Comparison of ENCODE assay signal across 18 cellular contexts in genomic region chr2:98558852-98559530, GRCh38. TPM values are rescaled to one million over a fixed set of nuclear protein-coding genes. Genes with fewer than 3 reads are reported as not detected.
A peak's percentile ranks its signal among the peaks of the same experiment; 100 is the strongest.
DNase-seq lines count a peak whose midpoint lies in the region; ATAC-seq and TF ChIP-seq lines count a peak whose summit lies in the region.
"Had no signal": no experiment of that assay in that cellular context is flagged by ENCODE, and none has a peak within 500 bp of the region (broad histone marks: within the 10 kb centered on the region; RNA-seq: fewer than 3 reads in every experiment).

No MANE protein-coding gene starts in this region.

- H3K36me3 Mint-ChIP-seq in CD4-positive, CD25-positive, alpha-beta regulatory T cell: peaks cover 51% of the 10 kb centered on the region
- H3K36me3 Mint-ChIP-seq in natural killer cell treated with Interleukin-12 subunit alpha and Interleukin-12 subunit beta and Interleukin-15 and Interleukin-18, amount 100 ng/mL, for 72 hours: peaks cover 6% of the 10 kb centered on the region

- no peaks in the 10 kb centered on the region for H3K9me3 ChIP-seq in CD4-positive, CD25-positive, alpha-beta regulatory T cell (ENCODE audit: control insufficient read depth in 2 of 2, low read length in 2 of 2)
- H3K9me3 ChIP-seq in KOPT-K1 (ENCODE audit: insufficient read depth, low read length, poor library complexity, severe bottlenecking): no peaks in the 10 kb centered on the region
- H3K9me3 ChIP-seq: heart left ventricle, psoas muscle had no signal

- peaks cover 5 to 26% (median 10%) of the 10 kb centered on the region in 4 donors for H3K4me1 Mint-ChIP-seq in CD4-positive, CD25-positive, alpha-beta regulatory T cell
- peaks cover 39 to 46% of the 10 kb centered on the region in 2 donors for H3K4me1 Mint-ChIP-seq in natural killer cell treated with Interleukin-12 subunit alpha and Interleukin-12 subunit beta and Interleukin-15 and Interleukin-18, amount 100 ng/mL, for 72 hours (ENCODE audit: low read depth in 2 of 2)

- H3K27me3 ChIP-seq in CD4-positive, CD25-positive, alpha-beta regulatory T cell (ENCODE audit: control insufficient read depth, insufficient read depth, low read length): no peaks in the 10 kb centered on the region
- H3K27me3 ChIP-seq: heart left ventricle had no signal

- no peak for DNase-seq in CD4-positive, CD25-positive, alpha-beta regulatory T cell
- DNase-seq in coronary artery (ENCODE audit: low spot score) (no peak), cerebellum (ENCODE audit: low spot score) (no peak), NOMO-1 (lab: John Stamatoyannopoulos, UW; ENCODE audit: unreplicated experiment in 2 of 2) (no peak), NCI-H1417 (lab: John Stamatoyannopoulos, UW) (no peak), NCI-H2171 (lab: John Stamatoyannopoulos, UW) (no peak)
- peak; percentile 50 for DNase-seq in natural killer cell treated with Interleukin-12 subunit alpha and Interleukin-12 subunit beta and Interleukin-15 and Interleukin-18, amount 100 ng/mL, for 72 hours (ENCODE audit: low spot score)
- DNase-seq: heart left ventricle, KBM-7, NCI-H1694 treated with DMSO at 0.1 percent for 48 hours, NCI-H526, psoas muscle, trophoblast cell had no signal

- no peak for TF ChIP-seq CTCF in coronary artery (IDR thresholded peaks at IDR 0.05)

- H3K36me3 ChIP-seq in CD4-positive, CD25-positive, alpha-beta regulatory T cell (ENCODE audit: control insufficient read depth, insufficient read depth, low read length): peaks cover 96% of the 10 kb centered on the region
- H3K36me3 ChIP-seq in KOPT-K1 (ENCODE audit: insufficient read depth, low read length): peaks cover 88% of the 10 kb centered on the region

- H3K4me1 ChIP-seq in CD4-positive, CD25-positive, alpha-beta regulatory T cell (ENCODE audit: control insufficient read depth, insufficient read depth, low read length, poor library complexity, severe bottlenecking): no peaks in the 10 kb centered on the region

- H3K4me3 ChIP-seq in CD4-positive, CD25-positive, alpha-beta regulatory T cell (ENCODE audit: low read depth, low read length): no peak overlapping the region
- no peak overlapping the region for H3K4me3 ChIP-seq in coronary artery
- H3K4me3 ChIP-seq: heart left ventricle, psoas muscle had no signal

- no peaks in the 10 kb centered on the region for H3K9me3 Mint-ChIP-seq in CD4-positive, CD25-positive, alpha-beta regulatory T cell
- no peaks in the 10 kb centered on the region for H3K9me3 Mint-ChIP-seq in natural killer cell treated with Interleukin-12 subunit alpha and Interleukin-12 subunit beta and Interleukin-15 and Interleukin-18, amount 100 ng/mL, for 72 hours
- H3K9me3 Mint-ChIP-seq: activated T-helper 2 cell treated with anti-CD3 and anti-CD28 coated beads, Interferon-gamma antibody, Interleukin-2, Interleukin-4, amounts not matched to agents 10 μg/mL and 5 μg/mL and 100 μg/mL, durations not matched to agents 14 hours and 24 hours and 36 hours had no signal

- no peaks in the 10 kb centered on the region for H3K27me3 Mint-ChIP-seq in CD4-positive, CD25-positive, alpha-beta regulatory T cell
- no peaks in the 10 kb centered on the region for H3K27me3 Mint-ChIP-seq in natural killer cell treated with Interleukin-12 subunit alpha and Interleukin-12 subunit beta and Interleukin-15 and Interleukin-18, amount 100 ng/mL, for 72 hours

- H3K27ac Mint-ChIP-seq in CD4-positive, CD25-positive, alpha-beta regulatory T cell: peak overlapping the region; percentile 73 to 97 (median 76)
- peak overlapping the region; percentile 25 to 36 for H3K27ac Mint-ChIP-seq in natural killer cell treated with Interleukin-12 subunit alpha and Interleukin-12 subunit beta and Interleukin-15 and Interleukin-18, amount 100 ng/mL, for 72 hours
- H3K27ac Mint-ChIP-seq: activated T-helper 2 cell treated with anti-CD3 and anti-CD28 coated beads, Interferon-gamma antibody, Interleukin-2, Interleukin-4, amounts not matched to agents 10 μg/mL and 5 μg/mL and 100 μg/mL, durations not matched to agents 14 hours and 24 hours and 36 hours had no signal

- no peak overlapping the region for H3K4me3 Mint-ChIP-seq in CD4-positive, CD25-positive, alpha-beta regulatory T cell
- peak overlapping the region; percentile 32 for H3K4me3 Mint-ChIP-seq in natural killer cell treated with Interleukin-12 subunit alpha and Interleukin-12 subunit beta and Interleukin-15 and Interleukin-18, amount 100 ng/mL, for 72 hours
- H3K4me3 Mint-ChIP-seq: CD14-positive monocyte had no signal

- no peak overlapping the region for H3K27ac ChIP-seq in CD4-positive, CD25-positive, alpha-beta regulatory T cell (ENCODE audit: insufficient read depth, low read length, poor library complexity, severe bottlenecking)
- H3K27ac ChIP-seq in KOPT-K1 (ENCODE audit: low read depth, low read length, poor library complexity, severe bottlenecking) (peak overlapping the region; percentile 45), coronary artery (peak overlapping the region; percentile 82 to 91)
- H3K27ac ChIP-seq: psoas muscle had no signal

- ATAC-seq in CD4-positive, CD25-positive, alpha-beta regulatory T cell (ENCODE audit: low read depth in 2 of 2): no peak
- ATAC-seq in natural killer cell treated with Interleukin-12 subunit alpha and Interleukin-12 subunit beta and Interleukin-15 and Interleukin-18, amount 100 ng/mL, for 72 hours: no peak
- ATAC-seq: activated CD4-positive, CD25-positive, alpha-beta regulatory T cell treated with anti-CD3 and anti-CD28 coated beads, Interleukin-2, amount 50 U/mL, for 24 hours; HCT116; heart left ventricle; psoas muscle had no signal

RNA-seq across cellular contexts. Expression of gene COA5, which starts 49.3 kb away (rescaled TPM):
- 20.4 TPM for total RNA-seq in CD4-positive, CD25-positive, alpha-beta regulatory T cell
- 10 to 100 TPM; 32.6 to 40.7 (median 38.6) TPM for polyA plus RNA-seq in CD4-positive, CD25-positive, alpha-beta regulatory T cell
- 10 to 100 TPM; 16.6 to 21.4 TPM for total RNA-seq in natural killer cell treated with Interleukin-12 subunit alpha and Interleukin-12 subunit beta and Interleukin-15 and Interleukin-18, amount 100 ng/mL, for 72 hours
- 45.7 TPM for total RNA-seq in cerebellum

RNA-seq across cellular contexts. Expression of gene UNC50, which starts 49.4 kb away (rescaled TPM):
- 17.8 TPM for total RNA-seq in CD4-positive, CD25-positive, alpha-beta regulatory T cell
- 10 to 100 TPM; 44.9 to 58.6 (median 48.4) TPM for polyA plus RNA-seq in CD4-positive, CD25-positive, alpha-beta regulatory T cell
- 10 to 100 TPM; 29.6 to 31.8 TPM for total RNA-seq in natural killer cell treated with Interleukin-12 subunit alpha and Interleukin-12 subunit beta and Interleukin-15 and Interleukin-18, amount 100 ng/mL, for 72 hours
- total RNA-seq in cerebellum: 29.1 TPM
